ENCODE assay signal across 9 cellular contexts in the genomic region with DNA sequence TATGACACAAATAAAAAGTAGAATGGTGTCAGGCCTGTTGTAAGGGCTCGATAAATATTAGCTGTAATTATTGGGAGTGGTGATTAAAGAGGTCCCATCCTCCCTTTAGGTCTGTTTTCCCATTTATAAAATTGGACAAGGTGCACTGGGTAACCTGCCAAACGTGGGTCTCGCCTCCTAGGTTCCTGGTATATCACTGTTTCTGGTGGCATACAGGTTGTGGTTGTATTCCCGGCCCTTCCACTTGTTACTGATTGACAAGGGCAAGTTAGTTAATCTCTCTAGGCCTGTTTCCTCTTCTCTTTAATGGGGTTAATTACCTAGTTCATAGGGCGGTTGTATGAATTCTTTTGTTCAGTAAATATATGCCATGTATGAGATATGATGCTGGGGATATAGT. TPM values are rescaled to one million over a fixed set of nuclear protein-coding genes. Genes with fewer than 3 reads are reported as not detected.
DNase-seq lines count a peak whose midpoint lies in the region; ATAC-seq and TF ChIP-seq lines count a peak whose summit lies in the region.
"Had no signal": no experiment of that assay in that cellular context is flagged by ENCODE, and none has a peak within 500 bp of the region (broad histone marks: within the 10 kb centered on the region; RNA-seq: fewer than 3 reads in every experiment).

No MANE protein-coding gene starts in this region.

- no peak for ATAC-seq in CD4-positive, alpha-beta T cell (ENCODE audit: poor library complexity)

- peak overlapping the region; percentile 95 for H3K4me3 Mint-ChIP-seq in CD4-positive, alpha-beta T cell
- H3K4me3 Mint-ChIP-seq in endodermal cell = peak overlapping the region; percentile 95
- peak overlapping the region; percentile 96 for H3K4me3 Mint-ChIP-seq in neural progenitor cell

- POLR2A ChIA-PET in CD4-positive, alpha-beta T cell (lab: Charles Lee) = interaction anchor here (1.4 kb wide), 1 partner anchor 20 kb away, joined by 3 read pairs; a partner anchor contains a TSS

- H4K20me1 ChIP-seq in OCI-LY1 (ENCODE audit: insufficient read depth, low read length) = no peaks in the 10 kb centered on the region
- peaks cover 48% of the 10 kb centered on the region for H4K20me1 ChIP-seq in neural progenitor cell (ENCODE audit: low read depth)

- H3K27ac Mint-ChIP-seq in CD4-positive, alpha-beta T cell = peak overlapping the region; percentile 96
- H3K27ac Mint-ChIP-seq in endodermal cell (peak overlapping the region; percentile 100), neural progenitor cell (no peak overlapping the region)

- intact Hi-C loops in CD4-positive, alpha-beta T cell (cut with DNase I, micrococcal nuclease) = loop anchor here (2.0 to 5.0 kb wide), 3 partner anchors 76 to 144 kb away; a partner anchor contains a TSS

- no peaks in the 10 kb centered on the region for H3K27me3 Mint-ChIP-seq in CD4-positive, alpha-beta T cell
- H3K27me3 Mint-ChIP-seq in endodermal cell (ENCODE audit: insufficient read depth) (no peaks in the 10 kb centered on the region), neural progenitor cell (ENCODE audit: insufficient read depth, low read depth) (peaks cover 11% of the 10 kb centered on the region)

- H3K36me3 Mint-ChIP-seq in CD4-positive, alpha-beta T cell (ENCODE audit: low read depth) = peaks cover 62% of the 10 kb centered on the region
- peaks cover 39% of the 10 kb centered on the region for H3K36me3 Mint-ChIP-seq in endodermal cell (ENCODE audit: low read depth)
- peaks cover 40% of the 10 kb centered on the region for H3K36me3 Mint-ChIP-seq in neural progenitor cell

- H3K4me3 ChIP-seq in OCI-LY1 (ENCODE audit: low read depth, low read length, poor library complexity, severe bottlenecking) (peak overlapping the region; percentile 91), endodermal cell (ENCODE audit: low read length) (peak overlapping the region; percentile 98), neural progenitor cell (peak overlapping the region; percentile 84)

- H3K9ac ChIP-seq in OCI-LY1 (ENCODE audit: low read length) (peak overlapping the region; percentile 98), endodermal cell (ENCODE audit: extremely low read depth, low read length, poor library complexity, severe bottlenecking) (peak overlapping the region; percentile 96), neural progenitor cell (peak overlapping the region; percentile 93)

- H3K4me1 ChIP-seq in OCI-LY1 (ENCODE audit: insufficient read depth, low read length, severe bottlenecking) = peaks cover 24% of the 10 kb centered on the region
- no peaks in the 10 kb centered on the region for H3K4me1 ChIP-seq in endodermal cell (ENCODE audit: control insufficient read depth, insufficient read depth, low read length)
- H3K4me1 ChIP-seq in neural progenitor cell = peaks cover 17% of the 10 kb centered on the region

- peaks cover 57% of the 10 kb centered on the region for H3K79me2 ChIP-seq in OCI-LY1 (ENCODE audit: insufficient read depth, low read length)
- H3K79me2 ChIP-seq in neural progenitor cell (ENCODE audit: low read depth) = peaks cover 68% of the 10 kb centered on the region

- H3K4me2 ChIP-seq in OCI-LY1 (ENCODE audit: low read length) = peak overlapping the region; percentile 93
- peak overlapping the region; percentile 91 for H3K4me2 ChIP-seq in neural progenitor cell

- H3K27ac ChIP-seq in CD4-positive, alpha-beta T cell (ENCODE audit: low read depth, low read length) = no peak overlapping the region
- H3K27ac ChIP-seq in OCI-LY1 (ENCODE audit: low read depth, low read length, poor library complexity, severe bottlenecking) (peak overlapping the region; percentile 87), endodermal cell (ENCODE audit: low read depth, low read length) (no peak overlapping the region), neural progenitor cell (no peak overlapping the region)

- H3K36me3 ChIP-seq in OCI-LY1 (ENCODE audit: insufficient read depth, low read length) (peaks cover 50% of the 10 kb centered on the region), endodermal cell (ENCODE audit: control insufficient read depth, insufficient read depth, low read length) (peaks cover 33% of the 10 kb centered on the region), neural progenitor cell (peaks cover 5% of the 10 kb centered on the region)

- no peaks in the 10 kb centered on the region for H3K27me3 ChIP-seq in CD4-positive, alpha-beta T cell (ENCODE audit: control insufficient read depth, insufficient read depth, low read length)
- H3K27me3 ChIP-seq in OCI-LY1 (ENCODE audit: insufficient read depth, low read length) (no peaks in the 10 kb centered on the region), endodermal cell (ENCODE audit: control insufficient read depth, insufficient read depth, low read length, poor library complexity, severe bottlenecking) (no peaks in the 10 kb centered on the region), neural progenitor cell (no peaks in the 10 kb centered on the region)

- H3K4me1 Mint-ChIP-seq in CD4-positive, alpha-beta T cell (ENCODE audit: low read depth) = peaks cover 62% of the 10 kb centered on the region
- H3K4me1 Mint-ChIP-seq in endodermal cell (peaks cover 41% of the 10 kb centered on the region), neural progenitor cell (peaks cover 21% of the 10 kb centered on the region)

- WGBS in endodermal cell (ENCODE audit: insufficient coverage in 1 of 2, insufficient read length in 1 of 2), 2 experiments = 89 to 100% methylated on average over 2 to 5 of the region's 5 CpGs

- no peak for DNase-seq in CD4-positive, alpha-beta T cell
- DNase-seq in endodermal cell = no peak
- DNase-seq in neural progenitor cell (ENCODE audit: low spot score) = no peak
- no peak for DNase-seq in stimulated activated naive CD4-positive, alpha-beta T cell treated with Interleukin-2 at 50 U/mL for 16 hours (lab: John Stamatoyannopoulos, UW)
- no peak for DNase-seq in DMS 273 (lab: John Stamatoyannopoulos, UW; ENCODE audit: unreplicated experiment)
- no peak for DNase-seq in stimulated activated naive CD4-positive, alpha-beta T cell (lab: John Stamatoyannopoulos, UW)
- DNase-seq in activated CD4-positive, CD25-positive, alpha-beta regulatory T cell (lab: John Stamatoyannopoulos, UW) = no peak
- DNase-seq: NCI-H345 had no signal

- no peaks in the 10 kb centered on the region for H3K9me3 Mint-ChIP-seq in CD4-positive, alpha-beta T cell
- no peaks in the 10 kb centered on the region for H3K9me3 Mint-ChIP-seq in endodermal cell
- H3K9me3 Mint-ChIP-seq in neural progenitor cell = peaks cover 22% of the 10 kb centered on the region

- no peak for TF ChIP-seq CTCF in CD4-positive, alpha-beta T cell (IDR thresholded peaks at IDR 0.05)
- TF ChIP-seq CTCF in OCI-LY1 (IDR thresholded peaks at IDR 0.05; ENCODE audit: low read length) (no peak), endodermal cell (conservative IDR thresholded peaks at IDR 0.05) (no peak), neural progenitor cell (IDR thresholded peaks at IDR 0.05) (no peak)

- no peaks in the 10 kb centered on the region for H3F3A ChIP-seq in OCI-LY1 (ENCODE audit: insufficient read depth, low read length)
- H3F3A ChIP-seq in neural progenitor cell (ENCODE audit: low read depth) = peaks cover 12% of the 10 kb centered on the region

- CTCF ChIA-PET in CD4-positive, alpha-beta T cell (lab: Charles Lee) = no interaction called here

- H2AFZ ChIP-seq in OCI-LY1 (ENCODE audit: low read length) = no peak overlapping the region
- H2AFZ ChIP-seq in neural progenitor cell (replicated peaks) = no peak overlapping the region

- H3K9me2 ChIP-seq in OCI-LY1 (ENCODE audit: low read depth, low read length) = no peaks in the 10 kb centered on the region

- no peaks in the 10 kb centered on the region for H3K9me3 ChIP-seq in CD4-positive, alpha-beta T cell (ENCODE audit: control insufficient read depth, low read length)
- no peaks in the 10 kb centered on the region for H3K9me3 ChIP-seq in OCI-LY1 (ENCODE audit: low read length)
- no peaks in the 10 kb centered on the region for H3K9me3 ChIP-seq in endodermal cell (ENCODE audit: control insufficient read depth, low read length)
- H3K9me3 ChIP-seq in neural progenitor cell (ENCODE audit: low read depth) = no peaks in the 10 kb centered on the region

RNA-seq across cellular contexts. Expression of a gene that starts 1.5 kb away (rescaled TPM):
- total RNA-seq in CD4-positive, alpha-beta T cell = 100 to 1,000 TPM; 151 to 157 TPM
- total RNA-seq in endodermal cell (100 to 1,000 TPM; 345 to 348 TPM), neural progenitor cell (ENCODE audit: low replicate concordance) (218 and 367 TPM in 2 replicates)
- 262 TPM for polyA plus RNA-seq in endodermal cell (2013, experiment 1 of 2)
- polyA plus RNA-seq in endodermal cell (2013, experiment 2 of 2) = 237 TPM

RNA-seq across cellular contexts. Expression of a gene that starts 20.0 kb away (rescaled TPM):
- 10 to 100 TPM; 24.1 to 26.2 TPM for total RNA-seq in CD4-positive, alpha-beta T cell
- 10 to 100 TPM; 22.1 to 26.2 TPM for total RNA-seq in endodermal cell
- 10.9 TPM for polyA plus RNA-seq in endodermal cell (2013, experiment 1 of 2)
- polyA plus RNA-seq in endodermal cell (2013, experiment 2 of 2) = 7.9 TPM
- 8.3 and 8.8 TPM in 2 replicates for total RNA-seq in neural progenitor cell (ENCODE audit: low replicate concordance)

RNA-seq across cellular contexts. Expression of a gene that starts 51.6 kb away (rescaled TPM):
- total RNA-seq in CD4-positive, alpha-beta T cell = 1 to 10 TPM in 1 of 2 experiments, under 1 TPM in 1; 0.99 to 1.5 TPM
- total RNA-seq in endodermal cell (10 to 100 TPM; 23.5 to 24.5 TPM), neural progenitor cell (ENCODE audit: low replicate concordance) (26.8 and 38.4 TPM in 2 replicates)
- polyA plus RNA-seq in endodermal cell (2013, experiment 1 of 2) = 12.2 TPM
- 11.6 TPM for polyA plus RNA-seq in endodermal cell (2013, experiment 2 of 2)

Comparison
In these comparisons a context has a peak if more than half of its experiments do, and no peak if none do; other contexts are left out.
1. RNA of a gene that starts 51.6 kb away (total RNA-seq): 26.8 to 38.4 TPM in neural progenitor cell and 23.5 to 24.5 TPM in endodermal cell; 0.99 to 1.5 TPM in CD4-positive, alpha-beta T cell; every median in the first group is over 4 times any median in the second.
2. Peak in every context shown above with its lines, with median percentiles within 50 percentile points of each other: H3K4me3 Mint-ChIP-seq, H3K4me3 ChIP-seq and H3K9ac ChIP-seq.